7 cellular contexts compared by ENCODE assay signal in genomic region chr11:119205080-119205479, GRCh38. TPM values are rescaled to one million over a fixed set of nuclear protein-coding genes. Genes with fewer than 3 reads are reported as not detected.
DNase-seq lines count a peak whose midpoint lies in the region; ATAC-seq, FAIRE-seq and TF ChIP-seq lines count a peak whose summit lies in the region.

No MANE protein-coding gene starts in this region.

- H3K4me1 Mint-ChIP-seq in H9: peaks cover 33 to 37% of the 10 kb centered on the region in 2 experiments
- peaks cover 23% of the 10 kb centered on the region for H3K4me1 Mint-ChIP-seq in stimulated activated effector memory CD8-positive, alpha-beta T cell treated with anti-CD3 and anti-CD28 coated beads, Interleukin-12 subunit alpha, Interleukin-12 subunit beta, amount 100 ng/mL, for 72 hours

- H3K27ac ChIP-seq in H9 (ENCODE audit: insufficient read length, low read depth, low read length): no peak overlapping the region
- H3K27ac ChIP-seq in left ventricle myocardium inferior (replicated peaks): peak overlapping the region; percentile 99

- no peak overlapping the region for H4K91ac ChIP-seq in H9 (ENCODE audit: insufficient read length, low read depth, low read length)

- peak overlapping the region; percentile 16 for H3K4me2 ChIP-seq in H9 (ENCODE audit: insufficient read depth, insufficient read length, low read length)

- no peaks in the 10 kb centered on the region for H4K20me1 ChIP-seq in H9 (ENCODE audit: control insufficient read depth, insufficient read depth, insufficient read length)

- H3K36me3 ChIP-seq in left ventricle myocardium inferior: no peaks in the 10 kb centered on the region

- no peaks in the 10 kb centered on the region for H3K27me3 Mint-ChIP-seq in H9 (ENCODE audit: low read depth)

- H3K23ac ChIP-seq in H9 (ENCODE audit: insufficient read length, low read depth, low read length): no peak overlapping the region

- H4K8ac ChIP-seq in H9 (replicated peaks; ENCODE audit: insufficient read length, low read depth, low read length): no peak overlapping the region

- H3K9me3 Mint-ChIP-seq in H9: peaks cover 0 to 3% of the 10 kb centered on the region in 2 experiments; a peak in 1 of 5 replicates
- H3K9me3 Mint-ChIP-seq in stimulated activated effector memory CD8-positive, alpha-beta T cell treated with anti-CD3 and anti-CD28 coated beads, Interleukin-12 subunit alpha, Interleukin-12 subunit beta, amount 100 ng/mL, for 72 hours: no peaks in the 10 kb centered on the region

- no CpG with 5 or more reads among the region's 10 CpGs for WGBS in H9 (ENCODE audit: extremely low coverage, insufficient read length, low lambda C conversion rate)

- no peaks in the 10 kb centered on the region for H3K9me3 ChIP-seq in H9 (ENCODE audit: control insufficient read depth, low read depth, low read length)
- H3K9me3 ChIP-seq in left ventricle myocardium inferior (replicated peaks): no peaks in the 10 kb centered on the region

- H3K4ac ChIP-seq in H9 (ENCODE audit: low read depth, low read length): no peak overlapping the region

- no peaks in the 10 kb centered on the region for H3K79me1 ChIP-seq in H9 (ENCODE audit: insufficient read depth, low read depth, low read length, poor library complexity, severe bottlenecking)

- H2BK20ac ChIP-seq in H9 (ENCODE audit: low read depth, low read length, poor library complexity, severe bottlenecking): no peak overlapping the region

- peak overlapping the region in 2 of 3 experiments; percentile 68 to 92; a peak in 4 of 7 replicates for H3K27ac Mint-ChIP-seq in H9
- H3K27ac Mint-ChIP-seq in stimulated activated effector memory CD8-positive, alpha-beta T cell treated with anti-CD3 and anti-CD28 coated beads, Interleukin-12 subunit alpha, Interleukin-12 subunit beta, amount 100 ng/mL, for 72 hours: no peak overlapping the region

- H4K5ac ChIP-seq in H9 (ENCODE audit: insufficient read length, low read depth, low read length): no peak overlapping the region

- no peak for FAIRE-seq in HTR-8/SVneo (lab: Jason Lieb, UNC)

- no peaks in the 10 kb centered on the region for H3K27me3 ChIP-seq in H9 (ENCODE audit: insufficient read depth, low read length)
- H3K27me3 ChIP-seq in left ventricle myocardium inferior (ENCODE audit: low read depth): no peaks in the 10 kb centered on the region

- peak overlapping the region; percentile 98 for H3K4me3 ChIP-seq in left ventricle myocardium inferior

- intact Hi-C loops in left ventricle myocardium inferior (cut with micrococcal nuclease): no loop called here

- H3K14ac ChIP-seq in H9 (ENCODE audit: insufficient read depth, low read length): no peak overlapping the region

- H2BK12ac ChIP-seq in H9 (ENCODE audit: insufficient read length, low read depth, low read length): no peak overlapping the region

- no peak overlapping the region for H2AFZ ChIP-seq in H9 (ENCODE audit: low read length)

- H3K23me2 ChIP-seq in H9 (ENCODE audit: insufficient read length, low read depth, low read length, poor library complexity, severe bottlenecking): peaks cover 9% of the 10 kb centered on the region

- no peak for ATAC-seq in stimulated activated effector memory CD8-positive, alpha-beta T cell treated with anti-CD3 and anti-CD28 coated beads, Interleukin-12 subunit alpha, Interleukin-12 subunit beta, amount 100 ng/mL, for 72 hours

- DNase-seq in H9: no peak
- DNase-seq in SKM-1 treated with dmso at 0.1 percent for 144 hours (lab: John Stamatoyannopoulos, UW; ENCODE audit: unreplicated experiment): peak; percentile 51
- peak; percentile 32 for DNase-seq in left ventricle myocardium inferior
- no peak for DNase-seq in stimulated activated effector memory CD8-positive, alpha-beta T cell treated with anti-CD3 and anti-CD28 coated beads, Interleukin-12 subunit alpha, Interleukin-12 subunit beta, amount 100 ng/mL, for 72 hours (ENCODE audit: low spot score in 2 of 2)
- DNase-seq in NCI-H1092 (lab: John Stamatoyannopoulos, UW): no peak
- DNase-seq in HuH-7.5 (ENCODE audit: low spot score): no peak
- DNase-seq in HTR-8/SVneo (ENCODE audit: insufficient read length, low spot score): no peak

- H3K56ac ChIP-seq in H9 (ENCODE audit: insufficient read length, low read depth, low read length): no peak overlapping the region

- no peak overlapping the region for H3T11ph ChIP-seq in H9 (ENCODE audit: low read length)

- no peak overlapping the region for H2BK120ac ChIP-seq in H9 (ENCODE audit: low read depth, low read length, poor library complexity, severe bottlenecking)

- H2BK5ac ChIP-seq in H9 (ENCODE audit: insufficient read length, low read length): no peak overlapping the region

- H2AK5ac ChIP-seq in H9 (ENCODE audit: insufficient read length, low read length): no peak overlapping the region

- H3K36me3 Mint-ChIP-seq in H9 (ENCODE audit: insufficient read depth in 1 of 3, low read depth in 3 of 3): no peaks in the 10 kb centered on the region
- H3K36me3 Mint-ChIP-seq in stimulated activated effector memory CD8-positive, alpha-beta T cell treated with anti-CD3 and anti-CD28 coated beads, Interleukin-12 subunit alpha, Interleukin-12 subunit beta, amount 100 ng/mL, for 72 hours: peaks cover 8% of the 10 kb centered on the region

- no peak overlapping the region for H3K18ac ChIP-seq in H9 (ENCODE audit: insufficient read length, low read depth, low read length)

- H3K9ac ChIP-seq in H9 (ENCODE audit: extremely low read depth, insufficient read length, low read length): no peak overlapping the region

- TF ChIP-seq CTCF in H9 (conservative IDR thresholded peaks at IDR 0.05): no peak
- TF ChIP-seq CTCF in left ventricle myocardium inferior (IDR thresholded peaks at IDR 0.05; ENCODE audit: borderline replicate concordance): no peak

- H2BK15ac ChIP-seq in H9 (ENCODE audit: low read depth, low read length): no peak overlapping the region

- peaks cover 22% of the 10 kb centered on the region; the same call in 1 of the 2 replicates for H3K79me2 ChIP-seq in H9 (ENCODE audit: insufficient read depth, low read length)

- H3K4me1 ChIP-seq in H9 (ENCODE audit: insufficient read depth, low read length) (no peaks in the 10 kb centered on the region; the same call in 1 of the 2 replicates), left ventricle myocardium inferior (peaks cover 37% of the 10 kb centered on the region)

- H3K4me3 Mint-ChIP-seq in H9: peak overlapping the region; percentile 87 to 98
- H3K4me3 Mint-ChIP-seq in stimulated activated effector memory CD8-positive, alpha-beta T cell treated with anti-CD3 and anti-CD28 coated beads, Interleukin-12 subunit alpha, Interleukin-12 subunit beta, amount 100 ng/mL, for 72 hours: peak overlapping the region; percentile 98

RNA-seq across cellular contexts. Expression of gene CBL, which starts 1.1 kb away (rescaled TPM):
- 52.1 and 56.4 TPM in 2 replicates for total RNA-seq in H9 (2021)
- total RNA-seq in left ventricle myocardium inferior: 7.0 TPM

RNA-seq across cellular contexts. Expression of gene NHERF4, which starts 19.8 kb away (rescaled TPM):
- total RNA-seq in H9 (2021) (0.39 TPM in 1 of 2 replicates, not detected in the other), left ventricle myocardium inferior (not detected)

RNA-seq across cellular contexts. Expression of gene NLRX1, which starts 36.6 kb away (rescaled TPM):
- 17.2 and 18.2 TPM in 2 replicates for total RNA-seq in H9 (2021)
- 32.2 TPM for total RNA-seq in left ventricle myocardium inferior

RNA-seq across cellular contexts. Expression of gene ABCG4, which starts 56.2 kb away (rescaled TPM):
- 0.68 and 1.2 TPM in 2 replicates for total RNA-seq in H9 (2021)
- total RNA-seq in left ventricle myocardium inferior: 1.8 TPM

Comparison
In these comparisons a context has a peak if more than half of its experiments do, and no peak if none do; other contexts are left out.
1. DNase-seq: peak in SKM-1 treated with dmso at 0.1 percent for 144 hours (single experiment) and left ventricle myocardium inferior (single experiment); none in H9 (single experiment), stimulated activated effector memory CD8-positive, alpha-beta T cell treated with anti-CD3 and anti-CD28 coated beads, Interleukin-12 subunit alpha, Interleukin-12 subunit beta, amount 100 ng/mL, for 72 hours (0 of 2), NCI-H1092 (single experiment), HuH-7.5 (single experiment) and HTR-8/SVneo (single experiment).